In the genomic region with DNA sequence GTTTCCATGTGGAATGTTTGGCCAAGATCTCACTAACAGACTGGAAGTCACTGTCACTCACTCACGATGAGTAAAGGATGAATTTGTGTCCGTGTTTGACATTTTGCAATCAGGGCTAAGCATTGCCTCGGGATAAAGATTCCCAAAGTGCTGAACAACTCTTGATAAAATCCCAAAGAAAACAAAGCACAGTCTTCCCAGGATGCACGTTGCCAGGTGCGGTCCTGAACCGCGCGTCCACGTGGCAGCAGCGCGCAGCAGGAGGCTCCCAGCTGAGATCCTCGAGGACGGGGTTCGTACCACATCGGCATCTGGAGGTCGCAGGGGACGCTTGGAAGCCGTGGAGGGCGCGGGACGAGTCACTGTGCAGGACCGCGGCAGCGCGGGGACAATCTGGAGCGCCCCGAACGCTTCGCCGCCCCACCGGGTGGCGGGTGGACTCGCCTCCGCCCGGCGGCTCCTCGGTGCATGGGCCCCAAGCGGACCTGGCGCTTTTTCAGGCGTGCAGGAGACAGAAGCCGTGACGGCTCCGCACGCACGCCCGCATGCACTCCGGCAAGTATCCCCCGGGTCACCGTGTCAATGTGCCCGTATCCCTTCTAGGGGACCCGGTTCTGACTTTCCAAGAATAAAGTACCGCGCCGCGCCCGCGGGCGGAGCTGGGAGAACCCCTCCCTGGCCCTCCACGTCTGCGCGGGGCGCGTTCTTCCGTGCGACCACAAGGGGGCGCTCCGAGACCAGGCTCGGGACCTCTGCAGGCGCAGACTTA, we compare ENCODE assay signal across 1 cellular context.
TF ChIP-seq lines count a peak whose summit lies in the region.

No MANE protein-coding gene starts in this region.

TF ChIP-seq in K562, 482 proteins besides CTCF, POLR2A, EP300 and RAD21 (continued from another document and continues in another):
- TF ChIP-seq CBX3 (IDR thresholded peaks at IDR 0.05; ENCODE audit: borderline replicate concordance in 1 of 2, low read length in 2 of 2) (no peak), U2AF1 (optimal IDR thresholded peaks at IDR 0.05; ENCODE audit: low read depth, low read length) (no peak), ZNF445 (CRISPR knock-in tag; IDR thresholded peaks at IDR 0.05; ENCODE audit: low read depth) (no peak), FUS (optimal IDR thresholded peaks at IDR 0.05; ENCODE audit: low read depth, low read length) (no peak), PHF8 (IDR thresholded peaks at IDR 0.05; ENCODE audit: borderline replicate concordance, low read length) (peak; percentile 23; the same call in 1 of the 2 replicates), EP400 (IDR thresholded peaks at IDR 0.05) (peak; percentile 73; the same call in 1 of the 2 replicates), CBFA2T2 (conservative IDR thresholded peaks at IDR 0.05) (no peak), ZNF146 (CRISPR knock-in tag; IDR thresholded peaks at IDR 0.05; ENCODE audit: unreplicated experiment) (no peak), PTBP1 (IDR thresholded peaks at IDR 0.05; ENCODE audit: low read depth, low read length) (no peak), CREM (IDR thresholded peaks at IDR 0.05; ENCODE audit: low read depth) (peak; percentile 72), SIX5 (IDR thresholded peaks at IDR 0.05; ENCODE audit: borderline replicate concordance in 1 of 2, insufficient read depth in 1 of 2, low read depth in 1 of 2, low read length in 2 of 2) (no peak), ZFX (CRISPR knock-in tag; IDR thresholded peaks at IDR 0.05) (peak; percentile 52), EHMT2 (IDR thresholded peaks at IDR 0.05) (no peak), RFX7 (CRISPR knock-in tag; IDR thresholded peaks at IDR 0.05) (no peak), ZNF140 (CRISPR knock-in tag; IDR thresholded peaks at IDR 0.05) (no peak), ZNF133 (CRISPR knock-in tag; IDR thresholded peaks at IDR 0.05) (no peak), TCF3 (CRISPR knock-in tag; IDR thresholded peaks at IDR 0.05) (0 out of 2 replicates have a peak, but pooled peaks have one; percentile 7), MTA3 (IDR thresholded peaks at IDR 0.05; ENCODE audit: borderline replicate concordance) (peak; percentile 62; the same call in 1 of the 2 replicates), MBD2 (IDR thresholded peaks at IDR 0.05; ENCODE audit: borderline replicate concordance, low read depth) (no peak), FOXK1 (CRISPR knock-in tag; IDR thresholded peaks at IDR 0.05; ENCODE audit: borderline replicate concordance) (0 out of 2 replicates have a peak, but pooled peaks have one; percentile 27), NCOA6 (IDR thresholded peaks at IDR 0.05) (peak; percentile 82), NCOR1 (IDR thresholded peaks at IDR 0.05) (no peak), SP1 (CRISPR knock-in tag; IDR thresholded peaks at IDR 0.05) (peak; percentile 66), HOXB6 (CRISPR knock-in tag; IDR thresholded peaks at IDR 0.05; ENCODE audit: borderline replicate concordance) (no peak), MYNN (IDR thresholded peaks at IDR 0.05) (no peak), MYNN (CRISPR knock-in tag; IDR thresholded peaks at IDR 0.05) (no peak)
- TF ChIP-seq, protein P1, sequence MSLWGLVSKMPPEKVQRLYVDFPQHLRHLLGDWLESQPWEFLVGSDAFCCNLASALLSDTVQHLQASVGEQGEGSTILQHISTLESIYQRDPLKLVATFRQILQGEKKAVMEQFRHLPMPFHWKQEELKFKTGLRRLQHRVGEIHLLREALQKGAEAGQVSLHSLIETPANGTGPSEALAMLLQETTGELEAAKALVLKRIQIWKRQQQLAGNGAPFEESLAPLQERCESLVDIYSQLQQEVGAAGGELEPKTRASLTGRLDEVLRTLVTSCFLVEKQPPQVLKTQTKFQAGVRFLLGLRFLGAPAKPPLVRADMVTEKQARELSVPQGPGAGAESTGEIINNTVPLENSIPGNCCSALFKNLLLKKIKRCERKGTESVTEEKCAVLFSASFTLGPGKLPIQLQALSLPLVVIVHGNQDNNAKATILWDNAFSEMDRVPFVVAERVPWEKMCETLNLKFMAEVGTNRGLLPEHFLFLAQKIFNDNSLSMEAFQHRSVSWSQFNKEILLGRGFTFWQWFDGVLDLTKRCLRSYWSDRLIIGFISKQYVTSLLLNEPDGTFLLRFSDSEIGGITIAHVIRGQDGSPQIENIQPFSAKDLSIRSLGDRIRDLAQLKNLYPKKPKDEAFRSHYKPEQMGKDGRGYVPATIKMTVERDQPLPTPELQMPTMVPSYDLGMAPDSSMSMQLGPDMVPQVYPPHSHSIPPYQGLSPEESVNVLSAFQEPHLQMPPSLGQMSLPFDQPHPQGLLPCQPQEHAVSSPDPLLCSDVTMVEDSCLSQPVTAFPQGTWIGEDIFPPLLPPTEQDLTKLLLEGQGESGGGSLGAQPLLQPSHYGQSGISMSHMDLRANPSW (CRISPR knock-in tag; IDR thresholded peaks at IDR 0.05): 0 out of 2 replicates have a peak, but pooled peaks have one; percentile 90
- TF ChIP-seq, protein P2, sequence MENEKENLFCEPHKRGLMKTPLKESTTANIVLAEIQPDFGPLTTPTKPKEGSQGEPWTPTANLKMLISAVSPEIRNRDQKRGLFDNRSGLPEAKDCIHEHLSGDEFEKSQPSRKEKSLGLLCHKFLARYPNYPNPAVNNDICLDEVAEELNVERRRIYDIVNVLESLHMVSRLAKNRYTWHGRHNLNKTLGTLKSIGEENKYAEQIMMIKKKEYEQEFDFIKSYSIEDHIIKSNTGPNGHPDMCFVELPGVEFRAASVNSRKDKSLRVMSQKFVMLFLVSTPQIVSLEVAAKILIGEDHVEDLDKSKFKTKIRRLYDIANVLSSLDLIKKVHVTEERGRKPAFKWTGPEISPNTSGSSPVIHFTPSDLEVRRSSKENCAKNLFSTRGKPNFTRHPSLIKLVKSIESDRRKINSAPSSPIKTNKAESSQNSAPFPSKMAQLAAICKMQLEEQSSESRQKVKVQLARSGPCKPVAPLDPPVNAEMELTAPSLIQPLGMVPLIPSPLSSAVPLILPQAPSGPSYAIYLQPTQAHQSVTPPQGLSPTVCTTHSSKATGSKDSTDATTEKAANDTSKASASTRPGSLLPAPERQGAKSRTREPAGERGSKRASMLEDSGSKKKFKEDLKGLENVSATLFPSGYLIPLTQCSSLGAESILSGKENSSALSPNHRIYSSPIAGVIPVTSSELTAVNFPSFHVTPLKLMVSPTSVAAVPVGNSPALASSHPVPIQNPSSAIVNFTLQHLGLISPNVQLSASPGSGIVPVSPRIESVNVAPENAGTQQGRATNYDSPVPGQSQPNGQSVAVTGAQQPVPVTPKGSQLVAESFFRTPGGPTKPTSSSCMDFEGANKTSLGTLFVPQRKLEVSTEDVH (IDR thresholded peaks at IDR 0.05; ENCODE audit: low read depth, partially characterized antibody): no peak
- TF ChIP-seq, protein P3, sequence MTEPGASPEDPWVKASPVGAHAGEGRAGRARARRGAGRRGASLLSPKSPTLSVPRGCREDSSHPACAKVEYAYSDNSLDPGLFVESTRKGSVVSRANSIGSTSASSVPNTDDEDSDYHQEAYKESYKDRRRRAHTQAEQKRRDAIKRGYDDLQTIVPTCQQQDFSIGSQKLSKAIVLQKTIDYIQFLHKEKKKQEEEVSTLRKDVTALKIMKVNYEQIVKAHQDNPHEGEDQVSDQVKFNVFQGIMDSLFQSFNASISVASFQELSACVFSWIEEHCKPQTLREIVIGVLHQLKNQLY (CRISPR knock-in tag; conservative IDR thresholded peaks at IDR 0.05): no peak
- TF ChIP-seq, protein P4, sequence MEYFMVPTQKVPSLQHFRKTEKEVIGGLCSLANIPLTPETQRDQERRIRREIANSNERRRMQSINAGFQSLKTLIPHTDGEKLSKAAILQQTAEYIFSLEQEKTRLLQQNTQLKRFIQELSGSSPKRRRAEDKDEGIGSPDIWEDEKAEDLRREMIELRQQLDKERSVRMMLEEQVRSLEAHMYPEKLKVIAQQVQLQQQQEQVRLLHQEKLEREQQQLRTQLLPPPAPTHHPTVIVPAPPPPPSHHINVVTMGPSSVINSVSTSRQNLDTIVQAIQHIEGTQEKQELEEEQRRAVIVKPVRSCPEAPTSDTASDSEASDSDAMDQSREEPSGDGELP (CRISPR knock-in tag; IDR thresholded peaks at IDR 0.05; ENCODE audit: borderline replicate concordance): peak; percentile 84
- TF ChIP-seq, protein P5, sequence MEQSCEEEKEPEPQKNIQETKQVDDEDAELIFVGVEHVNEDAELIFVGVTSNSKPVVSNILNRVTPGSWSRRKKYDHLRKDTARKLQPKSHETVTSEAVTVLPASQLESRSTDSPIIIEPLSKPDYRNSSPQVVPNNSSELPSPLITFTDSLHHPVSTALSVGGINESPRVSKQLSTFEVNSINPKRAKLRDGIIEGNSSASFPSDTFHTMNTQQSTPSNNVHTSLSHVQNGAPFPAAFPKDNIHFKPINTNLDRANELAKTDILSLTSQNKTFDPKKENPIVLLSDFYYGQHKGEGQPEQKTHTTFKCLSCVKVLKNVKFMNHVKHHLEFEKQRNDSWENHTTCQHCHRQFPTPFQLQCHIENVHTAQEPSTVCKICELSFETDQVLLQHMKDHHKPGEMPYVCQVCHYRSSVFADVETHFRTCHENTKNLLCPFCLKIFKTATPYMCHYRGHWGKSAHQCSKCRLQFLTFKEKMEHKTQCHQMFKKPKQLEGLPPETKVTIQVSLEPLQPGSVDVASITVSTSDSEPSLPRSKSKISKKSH (CRISPR knock-in tag; IDR thresholded peaks at IDR 0.05): no peak
- TF ChIP-seq, protein P6, sequence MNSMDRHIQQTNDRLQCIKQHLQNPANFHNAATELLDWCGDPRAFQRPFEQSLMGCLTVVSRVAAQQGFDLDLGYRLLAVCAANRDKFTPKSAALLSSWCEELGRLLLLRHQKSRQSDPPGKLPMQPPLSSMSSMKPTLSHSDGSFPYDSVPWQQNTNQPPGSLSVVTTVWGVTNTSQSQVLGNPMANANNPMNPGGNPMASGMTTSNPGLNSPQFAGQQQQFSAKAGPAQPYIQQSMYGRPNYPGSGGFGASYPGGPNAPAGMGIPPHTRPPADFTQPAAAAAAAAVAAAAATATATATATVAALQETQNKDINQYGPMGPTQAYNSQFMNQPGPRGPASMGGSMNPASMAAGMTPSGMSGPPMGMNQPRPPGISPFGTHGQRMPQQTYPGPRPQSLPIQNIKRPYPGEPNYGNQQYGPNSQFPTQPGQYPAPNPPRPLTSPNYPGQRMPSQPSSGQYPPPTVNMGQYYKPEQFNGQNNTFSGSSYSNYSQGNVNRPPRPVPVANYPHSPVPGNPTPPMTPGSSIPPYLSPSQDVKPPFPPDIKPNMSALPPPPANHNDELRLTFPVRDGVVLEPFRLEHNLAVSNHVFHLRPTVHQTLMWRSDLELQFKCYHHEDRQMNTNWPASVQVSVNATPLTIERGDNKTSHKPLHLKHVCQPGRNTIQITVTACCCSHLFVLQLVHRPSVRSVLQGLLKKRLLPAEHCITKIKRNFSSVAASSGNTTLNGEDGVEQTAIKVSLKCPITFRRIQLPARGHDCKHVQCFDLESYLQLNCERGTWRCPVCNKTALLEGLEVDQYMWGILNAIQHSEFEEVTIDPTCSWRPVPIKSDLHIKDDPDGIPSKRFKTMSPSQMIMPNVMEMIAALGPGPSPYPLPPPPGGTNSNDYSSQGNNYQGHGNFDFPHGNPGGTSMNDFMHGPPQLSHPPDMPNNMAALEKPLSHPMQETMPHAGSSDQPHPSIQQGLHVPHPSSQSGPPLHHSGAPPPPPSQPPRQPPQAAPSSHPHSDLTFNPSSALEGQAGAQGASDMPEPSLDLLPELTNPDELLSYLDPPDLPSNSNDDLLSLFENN (IDR thresholded peaks at IDR 0.05; ENCODE audit: low read depth in 2 of 2, low read length in 2 of 2): 0 out of 4 replicates have a peak, but pooled peaks of 1 of the 2 experiments have one; percentile 13
- TF ChIP-seq, protein P7, sequence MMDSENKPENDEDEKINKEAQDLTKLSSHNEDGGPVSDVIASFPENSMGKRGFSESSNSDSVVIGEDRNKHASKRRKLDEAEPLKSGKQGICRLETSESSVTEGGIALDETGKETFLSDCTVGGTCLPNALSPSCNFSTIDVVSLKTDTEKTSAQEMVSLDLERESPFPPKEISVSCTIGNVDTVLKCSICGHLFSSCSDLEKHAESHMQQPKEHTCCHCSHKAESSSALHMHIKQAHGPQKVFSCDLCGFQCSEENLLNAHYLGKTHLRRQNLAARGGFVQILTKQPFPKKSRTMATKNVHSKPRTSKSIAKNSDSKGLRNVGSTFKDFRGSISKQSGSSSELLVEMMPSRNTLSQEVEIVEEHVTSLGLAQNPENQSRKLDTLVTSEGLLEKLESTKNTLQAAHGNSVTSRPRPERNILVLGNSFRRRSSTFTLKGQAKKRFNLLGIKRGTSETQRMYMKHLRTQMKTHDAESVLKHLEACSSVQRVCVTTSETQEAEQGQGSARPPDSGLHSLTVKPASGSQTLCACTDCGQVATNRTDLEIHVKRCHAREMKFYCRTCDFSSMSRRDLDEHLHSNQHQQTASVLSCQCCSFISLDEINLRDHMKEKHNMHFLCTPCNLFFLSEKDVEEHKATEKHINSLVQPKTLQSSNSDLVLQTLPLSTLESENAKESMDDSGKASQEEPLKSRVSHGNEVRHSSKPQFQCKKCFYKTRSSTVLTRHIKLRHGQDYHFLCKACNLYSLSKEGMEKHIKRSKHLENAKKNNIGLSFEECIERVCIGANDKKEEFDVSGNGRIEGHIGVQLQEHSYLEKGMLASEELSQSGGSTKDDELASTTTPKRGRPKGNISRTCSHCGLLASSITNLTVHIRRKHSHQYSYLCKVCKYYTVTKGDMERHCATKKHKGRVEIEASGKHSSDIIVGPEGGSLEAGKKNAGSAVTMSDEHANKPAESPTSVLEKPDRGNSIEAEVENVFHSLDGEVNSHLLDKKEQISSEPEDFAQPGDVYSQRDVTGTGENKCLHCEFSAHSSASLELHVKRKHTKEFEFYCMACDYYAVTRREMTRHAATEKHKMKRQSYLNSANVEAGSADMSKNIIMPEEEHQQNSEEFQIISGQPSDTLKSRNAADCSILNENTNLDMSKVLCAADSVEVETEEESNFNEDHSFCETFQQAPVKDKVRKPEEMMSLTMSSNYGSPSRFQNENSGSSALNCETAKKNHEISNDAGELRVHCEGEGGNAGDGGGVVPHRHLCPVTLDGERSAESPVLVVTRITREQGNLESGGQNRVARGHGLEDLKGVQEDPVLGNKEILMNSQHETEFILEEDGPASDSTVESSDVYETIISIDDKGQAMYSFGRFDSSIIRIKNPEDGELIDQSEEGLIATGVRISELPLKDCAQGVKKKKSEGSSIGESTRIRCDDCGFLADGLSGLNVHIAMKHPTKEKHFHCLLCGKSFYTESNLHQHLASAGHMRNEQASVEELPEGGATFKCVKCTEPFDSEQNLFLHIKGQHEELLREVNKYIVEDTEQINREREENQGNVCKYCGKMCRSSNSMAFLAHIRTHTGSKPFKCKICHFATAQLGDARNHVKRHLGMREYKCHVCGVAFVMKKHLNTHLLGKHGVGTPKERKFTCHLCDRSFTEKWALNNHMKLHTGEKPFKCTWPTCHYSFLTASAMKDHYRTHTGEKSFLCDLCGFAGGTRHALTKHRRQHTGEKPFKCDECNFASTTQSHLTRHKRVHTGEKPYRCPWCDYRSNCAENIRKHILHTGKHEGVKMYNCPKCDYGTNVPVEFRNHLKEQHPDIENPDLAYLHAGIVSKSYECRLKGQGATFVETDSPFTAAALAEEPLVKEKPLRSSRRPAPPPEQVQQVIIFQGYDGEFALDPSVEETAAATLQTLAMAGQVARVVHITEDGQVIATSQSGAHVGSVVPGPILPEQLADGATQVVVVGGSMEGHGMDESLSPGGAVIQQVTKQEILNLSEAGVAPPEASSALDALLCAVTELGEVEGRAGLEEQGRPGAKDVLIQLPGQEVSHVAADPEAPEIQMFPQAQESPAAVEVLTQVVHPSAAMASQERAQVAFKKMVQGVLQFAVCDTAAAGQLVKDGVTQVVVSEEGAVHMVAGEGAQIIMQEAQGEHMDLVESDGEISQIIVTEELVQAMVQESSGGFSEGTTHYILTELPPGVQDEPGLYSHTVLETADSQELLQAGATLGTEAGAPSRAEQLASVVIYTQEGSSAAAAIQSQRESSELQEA (IDR thresholded peaks at IDR 0.05; ENCODE audit: low read depth): no peak
